In the genomic region with DNA sequence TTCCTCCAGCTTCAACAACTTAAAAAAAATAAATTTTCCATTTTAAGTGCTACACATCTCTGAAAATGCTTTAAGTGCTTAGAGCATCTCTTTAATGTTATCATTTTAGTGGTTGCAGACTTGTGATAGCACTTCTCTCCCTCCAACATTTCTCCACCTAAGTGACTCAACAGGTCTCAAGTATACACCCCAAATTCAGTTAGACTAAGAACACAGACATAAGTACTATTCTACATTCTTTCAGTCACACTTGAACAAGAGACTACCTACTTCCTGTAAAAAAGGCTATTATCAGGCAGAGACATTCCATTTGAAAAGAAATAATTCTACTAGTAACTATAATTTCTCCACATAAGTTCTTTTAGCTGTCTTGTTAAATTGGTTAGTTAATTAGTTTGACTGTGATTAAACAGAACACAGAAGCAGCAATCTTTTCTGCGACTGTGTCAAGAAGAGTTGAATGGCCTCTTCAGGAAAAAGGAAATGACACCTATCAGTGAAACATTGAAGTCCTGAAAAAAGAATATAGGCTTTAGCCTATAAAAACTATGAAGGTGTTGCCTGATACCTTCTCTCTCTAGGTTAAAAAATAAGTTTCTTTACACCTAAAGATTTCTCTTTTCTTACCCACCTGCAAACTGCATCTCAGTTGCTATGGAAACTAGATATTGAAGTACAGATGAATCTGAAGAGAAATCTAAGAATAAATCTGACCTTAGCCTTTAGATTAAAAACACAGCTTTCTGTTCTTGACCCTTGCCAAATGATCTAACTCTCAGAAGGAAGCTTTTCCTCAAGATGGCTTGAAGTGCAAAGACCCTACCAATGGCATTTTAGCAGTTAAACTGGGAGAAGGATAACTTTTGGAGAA, we compare ENCODE assay signal across 26 cellular contexts. TPM values are rescaled to one million over a fixed set of nuclear protein-coding genes. Genes with fewer than 3 reads are reported as not detected.
DNase-seq lines count a peak whose midpoint lies in the region; ATAC-seq and TF ChIP-seq lines count a peak whose summit lies in the region.
"Had no signal": no experiment of that assay in that cellular context is flagged by ENCODE, and none has a peak within 500 bp of the region (broad histone marks: within the 10 kb centered on the region; RNA-seq: fewer than 3 reads in every experiment).

No MANE protein-coding gene starts in this region.

- peaks cover 5% of the 10 kb centered on the region for H3K36me3 Mint-ChIP-seq in endothelial cell (ENCODE audit: low read depth, unreplicated experiment)
- H3K36me3 Mint-ChIP-seq in osteocyte (ENCODE audit: unreplicated experiment) = peaks cover 16% of the 10 kb centered on the region

- no peak for TF ChIP-seq CTCF in endothelial cell (IDR thresholded peaks at IDR 0.05; ENCODE audit: unreplicated experiment)
- TF ChIP-seq CTCF in osteocyte (IDR thresholded peaks at IDR 0.05) = no peak

- H3K9me3 Mint-ChIP-seq in endothelial cell (ENCODE audit: unreplicated experiment) = no peaks in the 10 kb centered on the region
- H3K9me3 Mint-ChIP-seq in osteocyte (ENCODE audit: unreplicated experiment) = no peaks in the 10 kb centered on the region
- H3K9me3 Mint-ChIP-seq: activated T-cell treated with anti-CD3 and anti-CD28 coated beads, Interleukin-2, amount 50 U/mL, for 4 hours; CD4-positive, alpha-beta memory T cell; stimulated activated memory B cell treated with anti-CD40 and anti-IgM and Interleukin-4, amounts not matched to agents 10 μg/mL and 1 μg/mL and 100 μg/mL, for 72 hours; T-helper 2 cell treated with Interferon-gamma antibody and Interleukin-4, amounts not matched to agents 5 μg/mL and 100 μg/mL, for 36 hours had no signal

- peak overlapping the region; percentile 46 for H3K27ac Mint-ChIP-seq in endothelial cell (ENCODE audit: unreplicated experiment)
- H3K27ac Mint-ChIP-seq in osteocyte (ENCODE audit: unreplicated experiment) = peak overlapping the region; percentile 40
- H3K27ac Mint-ChIP-seq: activated naive CD4-positive, alpha-beta T cell treated with anti-CD3 and anti-CD28 coated beads, Interleukin-2, amount 10 ng/mL, durations not matched to agents 7 days and 5 days; stimulated activated memory B cell treated with anti-CD40 and anti-IgM and Interleukin-4, amounts not matched to agents 10 μg/mL and 1 μg/mL and 100 μg/mL, for 72 hours; T-helper 2 cell treated with Interferon-gamma antibody and Interleukin-4, amounts not matched to agents 5 μg/mL and 100 μg/mL, for 36 hours had no signal

- H3K4me1 ChIP-seq in SJCRH30 = no peaks in the 10 kb centered on the region
- H3K4me1 ChIP-seq: esophagus squamous epithelium, testis had no signal

- H3K36me3 ChIP-seq in SJCRH30 = peaks cover 6% of the 10 kb centered on the region; the same call in 1 of the 2 replicates

- no peak for DNase-seq in endothelial cell (ENCODE audit: low spot score)
- no peak for DNase-seq in osteocyte (ENCODE audit: extremely low spot score, unreplicated experiment)
- DNase-seq in SJCRH30 = no peak
- DNase-seq in GF-D8 (lab: John Stamatoyannopoulos, UW) = no peak
- DNase-seq: activated CD4-positive, CD25-positive, alpha-beta regulatory T cell; activated naive CD4-positive, alpha-beta T cell treated with anti-CD3 and anti-CD28 coated beads, Interleukin-2, amount 10 ng/mL, durations not matched to agents 7 days and 5 days; activated T-cell treated with anti-CD3 and anti-CD28 coated beads, Interleukin-2, amount 50 U/mL, for 4 hours; anterior cingulate cortex; caudate nucleus; CD4-positive, alpha-beta memory T cell; DMS53; esophagus squamous epithelium; Kasumi-1; midbrain; NCI-H1092 treated with DMSO at 0.1 percent for 48 hours; NCI-H2107; NCI-H524; psoas muscle; testis had no signal

- peaks cover under 1% of the 10 kb centered on the region for H3K27me3 Mint-ChIP-seq in endothelial cell (ENCODE audit: unreplicated experiment)
- no peaks in the 10 kb centered on the region for H3K27me3 Mint-ChIP-seq in osteocyte (ENCODE audit: unreplicated experiment)
- H3K27me3 Mint-ChIP-seq: activated naive CD4-positive, alpha-beta T cell treated with anti-CD3 and anti-CD28 coated beads, Interleukin-2, amount 10 ng/mL, durations not matched to agents 7 days and 5 days; CD4-positive, alpha-beta memory T cell; stimulated activated memory B cell treated with anti-CD40 and anti-IgM and Interleukin-4, amounts not matched to agents 10 μg/mL and 1 μg/mL and 100 μg/mL, for 72 hours had no signal

- H3K4me3 Mint-ChIP-seq in endothelial cell (ENCODE audit: unreplicated experiment) (no peak overlapping the region), osteocyte (ENCODE audit: unreplicated experiment) (no peak overlapping the region)
- H3K4me3 Mint-ChIP-seq: activated naive CD4-positive, alpha-beta T cell treated with anti-CD3 and anti-CD28 coated beads, Interleukin-2, amount 10 ng/mL, durations not matched to agents 7 days and 5 days; activated T-cell treated with anti-CD3 and anti-CD28 coated beads, Interleukin-2, amount 50 U/mL, for 4 hours; CD4-positive, alpha-beta memory T cell; neural crest cell; stimulated activated memory B cell treated with anti-CD40 and anti-IgM and Interleukin-4, amounts not matched to agents 10 μg/mL and 1 μg/mL and 100 μg/mL, for 72 hours; T-helper 2 cell treated with Interferon-gamma antibody and Interleukin-4, amounts not matched to agents 5 μg/mL and 100 μg/mL, for 36 hours had no signal

- H3K4me3 ChIP-seq in SJCRH30 = no peak overlapping the region
- H3K4me3 ChIP-seq: esophagus squamous epithelium, psoas muscle, SK-N-MC, testis had no signal

- no peaks in the 10 kb centered on the region for H3K27me3 ChIP-seq in SJCRH30
- H3K27me3 ChIP-seq: esophagus squamous epithelium, testis had no signal

- no peak overlapping the region for H3K27ac ChIP-seq in SJCRH30
- H3K27ac ChIP-seq: esophagus squamous epithelium, psoas muscle, SK-N-MC, testis had no signal

- peaks cover 20% of the 10 kb centered on the region for H3K4me1 Mint-ChIP-seq in endothelial cell (ENCODE audit: unreplicated experiment)
- peaks cover 15% of the 10 kb centered on the region for H3K4me1 Mint-ChIP-seq in osteocyte (ENCODE audit: unreplicated experiment)
- H3K4me1 Mint-ChIP-seq: neural crest cell; stimulated activated memory B cell treated with anti-CD40 and anti-IgM and Interleukin-4, amounts not matched to agents 10 μg/mL and 1 μg/mL and 100 μg/mL, for 72 hours had no signal

- H3K9me3 ChIP-seq in SJCRH30 (replicated peaks) = no peaks in the 10 kb centered on the region
- H3K9me3 ChIP-seq: esophagus squamous epithelium, psoas muscle, testis had no signal

- ATAC-seq in GM18867 (IDR thresholded peaks at IDR 0.05; ENCODE audit: unreplicated experiment) = peak; percentile 42
- ATAC-seq in HG03175 (IDR thresholded peaks at IDR 0.05; ENCODE audit: unreplicated experiment) = peak; percentile 55
- ATAC-seq in HG03108 (IDR thresholded peaks at IDR 0.05; ENCODE audit: unreplicated experiment) = no peak
- ATAC-seq: activated T-cell treated with anti-CD3 and anti-CD28 coated beads, Interleukin-2, amount 50 U/mL, for 4 hours; psoas muscle; stimulated activated memory B cell treated with anti-CD40 and anti-IgM and Interleukin-4, amounts not matched to agents 10 μg/mL and 1 μg/mL and 100 μg/mL, for 72 hours had no signal

RNA-seq across cellular contexts. Expression of a gene that starts 18.0 kb away (rescaled TPM):
- 14.8 TPM for total RNA-seq in endothelial cell (ENCODE audit: unreplicated experiment)
- total RNA-seq in osteocyte = 18.1 and 18.5 TPM in 2 replicates
- total RNA-seq in SJCRH30 (2014; rRNA removed; shearing (Covaris generic)) = 19.6 and 26.2 TPM in 2 replicates
